In genomic region chr10:34251177-34251576, GRCh38 we compare ENCODE assay signal across 30 cellular contexts.
"Had no signal": no experiment of that assay in that cellular context is flagged by ENCODE, and none has a peak within 500 bp of the region (broad histone marks: within the 10 kb centered on the region; RNA-seq: fewer than 3 reads in every experiment).

No MANE protein-coding gene starts in this region.

- H3K36me3 ChIP-seq: colonic mucosa, heart left ventricle, left lung, neural progenitor cell, right lobe of liver, tibial artery, upper lobe of left lung had no signal

- H3K9me3 Mint-ChIP-seq: dendritic cell treated with granulocyte-macrophage colony-stimulating factor and Interleukin-4, amounts not matched to agents 40 ng/mL and 50 ng/mL, for 4 days; mesothelial cell of epicardium; naive B cell; nephron; neural progenitor cell had no signal

- H3K36me3 Mint-ChIP-seq: mesothelial cell of epicardium, naive B cell, neural progenitor cell had no signal

- H3K4me1 Mint-ChIP-seq: naive B cell had no signal

- H3K9ac ChIP-seq: neural progenitor cell, parathyroid adenoma had no signal

- H3K79me2 ChIP-seq: hepatocyte, parathyroid adenoma had no signal

- H3K27me3 ChIP-seq: colonic mucosa, esophagus muscularis mucosa, foreskin keratinocyte, gastroesophageal sphincter, heart left ventricle, hepatocyte, left lung, neural progenitor cell, right lobe of liver, testis, tibial artery, upper lobe of left lung had no signal

- ATAC-seq: foreskin keratinocyte, gastroesophageal sphincter, mucosa of descending colon had no signal

- H3K4me3 Mint-ChIP-seq: dendritic cell treated with granulocyte-macrophage colony-stimulating factor and Interleukin-4, amounts not matched to agents 40 ng/mL and 50 ng/mL, for 4 days; mesothelial cell of epicardium; naive B cell; nephron; neural progenitor cell had no signal

- H3K27ac ChIP-seq: colonic mucosa, esophagus muscularis mucosa, foreskin keratinocyte, gastroesophageal sphincter, heart left ventricle, left lung, neural progenitor cell, parathyroid adenoma, right lobe of liver, testis, tibial artery, upper lobe of left lung had no signal

- FAIRE-seq: endothelial cell of umbilical vein, urothelium cell line had no signal

- H3K27me3 Mint-ChIP-seq: dendritic cell treated with granulocyte-macrophage colony-stimulating factor and Interleukin-4, amounts not matched to agents 40 ng/mL and 50 ng/mL, for 4 days; naive B cell; progenitor cell of endocrine pancreas had no signal

- H3K27ac Mint-ChIP-seq: dendritic cell treated with granulocyte-macrophage colony-stimulating factor and Interleukin-4, amounts not matched to agents 40 ng/mL and 50 ng/mL, for 4 days; naive B cell; nephron had no signal

- DNase-seq: colonic mucosa; effector CD8-positive, alpha-beta T cell; foreskin keratinocyte; heart left ventricle; left cardiac atrium; left lung; mesenchymal stem cell; mucosa of descending colon; naive B cell; right lobe of liver; stimulated activated CD4-positive, alpha-beta T cell treated with anti-CD3 and anti-CD28 coated beads, Interleukin-12 subunit alpha, Interleukin-12 subunit beta, amount 100 ng/mL, for 4 hours; stimulated activated CD4-positive, alpha-beta T cell treated with anti-CD3 and anti-CD28 coated beads, Interleukin-1b, Interleukin-23, amount 100 ng/mL, for 48 hours; stimulated activated CD4-positive, alpha-beta T cell treated with anti-CD3 and anti-CD28 coated beads, Interleukin-4, amount 100 ng/mL, for 1 hour; stimulated activated CD8-positive, alpha-beta memory T cell treated with anti-CD3 and anti-CD28 coated beads, Interleukin-4, amount 100 ng/mL, for 48 hours; substantia nigra; testis; tibial artery; upper lobe of left lung had no signal

- H3K4me2 ChIP-seq: hepatocyte, neural progenitor cell, smooth muscle cell had no signal

- H2AFZ ChIP-seq: hepatocyte, neural progenitor cell, parathyroid adenoma had no signal

- H3K9me3 ChIP-seq: colonic mucosa, esophagus muscularis mucosa, gastroesophageal sphincter, heart left ventricle, left lung, mucosa of descending colon, right lobe of liver, testis, tibial artery, upper lobe of left lung had no signal

- H3K4me1 ChIP-seq: colonic mucosa, left lung, neural progenitor cell, parathyroid adenoma, right lobe of liver, testis, tibial artery had no signal

- H3K4me3 ChIP-seq: colonic mucosa, esophagus muscularis mucosa, gastroesophageal sphincter, heart left ventricle, hepatocyte, left lung, mucosa of descending colon, neural progenitor cell, right lobe of liver, smooth muscle cell, testis, tibial artery, upper lobe of left lung had no signal
